17 cellular contexts compared by ENCODE assay signal in genomic region chr14:74241611-74242005, GRCh38. TPM values are rescaled to one million over a fixed set of nuclear protein-coding genes. Genes with fewer than 3 reads are reported as not detected.
DNase-seq lines count a peak whose midpoint lies in the region; ATAC-seq and TF ChIP-seq lines count a peak whose summit lies in the region.
"Had no signal": no experiment of that assay in that cellular context is flagged by ENCODE, and none has a peak within 500 bp of the region (broad histone marks: within the 10 kb centered on the region; RNA-seq: fewer than 3 reads in every experiment).

No MANE protein-coding gene starts in this region.

- 12 to 15% methylated on average over 15 of the region's 16 CpGs for WGBS in esophagus squamous epithelium, 2 donors

- peaks cover 15% of the 10 kb centered on the region for H3K4me1 Mint-ChIP-seq in activated CD4-positive, alpha-beta T cell treated with anti-CD3 and anti-CD28 coated beads for 36 hours
- H3K4me1 Mint-ChIP-seq in T-helper 17 cell (peaks cover 12% of the 10 kb centered on the region), progenitor cell of endocrine pancreas (ENCODE audit: low read depth) (peaks cover 7% of the 10 kb centered on the region)

- no peak for DNase-seq in activated CD4-positive, alpha-beta T cell treated with anti-CD3 and anti-CD28 coated beads for 36 hours
- no peak for DNase-seq in activated CD4-positive, alpha-beta T cell treated with anti-CD3 and anti-CD28 coated beads for 4 hours
- no peak for DNase-seq in T-helper 17 cell
- no peak for DNase-seq in esophagus squamous epithelium (lab: John Stamatoyannopoulos, UW)
- no peak for DNase-seq in progenitor cell of endocrine pancreas (ENCODE audit: low spot score, unreplicated experiment)
- DNase-seq in GM20000 (ENCODE audit: low spot score): no peak
- DNase-seq in NCI-H1417 (lab: John Stamatoyannopoulos, UW): no peak
- DNase-seq: activated CD4-positive, alpha-beta T cell treated with anti-CD3 and anti-CD28 coated beads, Interleukin-2, amount 50 U/mL, for 48 hours; amygdala; KG1; NCI-H2107; right cardiac atrium; tibial artery had no signal

- H3K9me3 ChIP-seq in T-helper 17 cell (ENCODE audit: control insufficient read depth, low read length, poor library complexity, severe bottlenecking) (no peaks in the 10 kb centered on the region), esophagus squamous epithelium (no peaks in the 10 kb centered on the region)
- H3K9me3 ChIP-seq: tibial artery had no signal

- TF ChIP-seq CTCF in esophagus squamous epithelium (IDR thresholded peaks at IDR 0.05): no peak
- no peak for TF ChIP-seq CTCF in progenitor cell of endocrine pancreas (IDR thresholded peaks at IDR 0.05; ENCODE audit: unreplicated experiment)
- no peak for TF ChIP-seq CTCF in GM20000 (IDR thresholded peaks at IDR 0.05; ENCODE audit: extremely low read depth, missing control alignments)

- H3K9me3 Mint-ChIP-seq in activated CD4-positive, alpha-beta T cell treated with anti-CD3 and anti-CD28 coated beads for 36 hours (ENCODE audit: low read depth): no peaks in the 10 kb centered on the region
- no peaks in the 10 kb centered on the region for H3K9me3 Mint-ChIP-seq in progenitor cell of endocrine pancreas (ENCODE audit: low read depth)

- no peaks in the 10 kb centered on the region for H3K36me3 Mint-ChIP-seq in activated CD4-positive, alpha-beta T cell treated with anti-CD3 and anti-CD28 coated beads for 36 hours (ENCODE audit: low read depth)
- H3K36me3 Mint-ChIP-seq in T-helper 17 cell (ENCODE audit: low read depth): peaks cover 12% of the 10 kb centered on the region
- no peaks in the 10 kb centered on the region for H3K36me3 Mint-ChIP-seq in progenitor cell of endocrine pancreas (ENCODE audit: insufficient read depth)

- H3K27me3 Mint-ChIP-seq in activated CD4-positive, alpha-beta T cell treated with anti-CD3 and anti-CD28 coated beads for 36 hours: peaks cover 77% of the 10 kb centered on the region
- H3K27me3 Mint-ChIP-seq in T-helper 17 cell (peaks cover 93% of the 10 kb centered on the region), progenitor cell of endocrine pancreas (peaks cover 93% of the 10 kb centered on the region)

- H3K27ac Mint-ChIP-seq in activated CD4-positive, alpha-beta T cell treated with anti-CD3 and anti-CD28 coated beads for 36 hours: no peak overlapping the region
- H3K27ac Mint-ChIP-seq in T-helper 17 cell (peak overlapping the region; percentile 47), progenitor cell of endocrine pancreas (peak overlapping the region; percentile 69)

- peak overlapping the region in 3 of 4 donors; percentile 8 to 57 (median 40) for H3K4me3 ChIP-seq in esophagus squamous epithelium
- H3K4me3 ChIP-seq: lung had no signal

- ATAC-seq in activated CD4-positive, alpha-beta T cell treated with anti-CD3 and anti-CD28 coated beads for 36 hours: no peak
- ATAC-seq in T-helper 17 cell (no peak), HG03520 (IDR thresholded peaks at IDR 0.05; ENCODE audit: unreplicated experiment) (no peak)

- H3K27me3 ChIP-seq in esophagus squamous epithelium: peaks cover 32 to 100% (median 52%) of the 10 kb centered on the region in 4 donors

- H3K4me3 Mint-ChIP-seq in activated CD4-positive, alpha-beta T cell treated with anti-CD3 and anti-CD28 coated beads for 36 hours: peak overlapping the region; percentile 49
- H3K4me3 Mint-ChIP-seq in T-helper 17 cell (peak overlapping the region; percentile 85), progenitor cell of endocrine pancreas (ENCODE audit: low read depth) (peak overlapping the region; percentile 41)

- CTCF ChIA-PET in activated CD4-positive, alpha-beta T cell treated with anti-CD3 and anti-CD28 coated beads for 36 hours (lab: Charles Lee): interaction anchor here (0.5 to 1.3 kb wide), 5 partner anchors 10 to 48 kb away, joined by 3 to 4 read pairs (median 3); no protein-coding TSS in a partner anchor

- intact Hi-C loops in activated CD4-positive, alpha-beta T cell treated with anti-CD3 and anti-CD28 coated beads for 36 hours (cut with DNase I, micrococcal nuclease): no loop called here
- intact Hi-C loops in esophagus squamous epithelium (cut with DNase I): no loop called here

- H3K36me3 ChIP-seq in esophagus squamous epithelium: no peaks in the 10 kb centered on the region
- H3K36me3 ChIP-seq: tibial artery had no signal

- H3K27ac ChIP-seq in esophagus squamous epithelium: no peak overlapping the region
- H3K27ac ChIP-seq: tibial artery had no signal

- no peak for TF ChIP-seq POLR2A in esophagus squamous epithelium (IDR thresholded peaks at IDR 0.05)

- H3K4me1 ChIP-seq in esophagus squamous epithelium: peaks cover 17 to 31% (median 23%) of the 10 kb centered on the region in 3 donors

- POLR2A ChIA-PET in activated CD4-positive, alpha-beta T cell treated with anti-CD3 and anti-CD28 coated beads for 36 hours (lab: Charles Lee): interaction anchor here (0.6 kb wide), 1 partner anchor 688 kb away, joined by 4 read pairs; no protein-coding TSS in a partner anchor

RNA-seq across cellular contexts. Expression of gene VSX2, which starts 2.4 kb away (rescaled TPM):
- total RNA-seq in activated CD4-positive, alpha-beta T cell treated with anti-CD3 and anti-CD28 coated beads for 36 hours: not detected
- total RNA-seq in T-helper 17 cell (not detected), esophagus squamous epithelium (not detected), progenitor cell of endocrine pancreas (not detected in 2 replicates)
- total RNA-seq: Daoy, glomerular endothelial cell, lung, right cardiac atrium had no signal
